In the genomic region with DNA sequence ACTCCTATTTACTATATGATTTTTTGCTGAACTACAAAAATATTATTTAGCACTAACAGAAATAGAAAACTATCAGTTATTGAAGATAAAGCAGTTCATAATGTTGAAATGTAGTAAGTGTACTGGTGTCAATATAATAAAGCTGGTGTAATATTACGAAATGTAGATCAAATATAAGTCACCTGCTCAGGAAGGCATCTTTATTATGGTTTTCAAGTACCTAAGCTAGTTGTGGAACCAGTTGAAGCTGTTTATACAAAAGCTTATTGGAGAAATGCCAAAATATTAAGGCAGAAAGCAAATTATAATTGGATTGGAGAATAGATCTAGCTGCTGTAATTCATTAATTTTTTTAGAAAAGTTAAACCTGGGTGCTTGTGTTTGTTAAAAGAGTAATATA, we compare ENCODE assay signal across 21 cellular contexts.
A peak's percentile ranks its signal among the peaks of the same experiment; 100 is the strongest.
DNase-seq lines count a peak whose midpoint lies in the region; ATAC-seq, FAIRE-seq and TF ChIP-seq lines count a peak whose summit lies in the region.
"Had no signal": no experiment of that assay in that cellular context is flagged by ENCODE, and none has a peak within 500 bp of the region (broad histone marks: within the 10 kb centered on the region; RNA-seq: fewer than 3 reads in every experiment).

No MANE protein-coding gene starts in this region.

- no peak for ATAC-seq in stimulated activated effector memory CD8-positive, alpha-beta T cell treated with anti-CD3 and anti-CD28 coated beads, Interleukin-12 subunit alpha, Interleukin-12 subunit beta, amount 100 ng/mL, for 72 hours
- ATAC-seq in GM19467 (IDR thresholded peaks at IDR 0.05; ENCODE audit: unreplicated experiment), result no peak
- ATAC-seq: activated naive CD4-positive, alpha-beta T cell treated with anti-CD3 and anti-CD28 coated beads, Interleukin-2, amount 50 U/mL, for 72 hours; activated T-cell treated with anti-CD3 and anti-CD28 coated beads, Interleukin-2, amount 50 U/mL, for 72 hours; CD8-positive, alpha-beta T cell; GM23338 had no signal

- no peak for DNase-seq in D721Med (ENCODE audit: insufficient read length, low spot score)
- DNase-seq in NCI-H1105 (lab: John Stamatoyannopoulos, UW), result peak; percentile 94
- peak; percentile 75 for DNase-seq in NCI-H2196 (lab: John Stamatoyannopoulos, UW; ENCODE audit: unreplicated experiment)
- DNase-seq in stimulated activated effector memory CD8-positive, alpha-beta T cell treated with anti-CD3 and anti-CD28 coated beads, Interleukin-12 subunit alpha, Interleukin-12 subunit beta, amount 100 ng/mL, for 72 hours (ENCODE audit: low spot score in 2 of 2), result no peak
- no peak for DNase-seq in KG1 (lab: John Stamatoyannopoulos, UW)
- DNase-seq in kidney tubule cell (ENCODE audit: low spot score), result no peak
- DNase-seq: activated CD4-positive, alpha-beta memory T cell treated with anti-CD3 and anti-CD28 coated beads, Interleukin-2, amount 10 ng/mL, durations not matched to agents 7 days and 5 days; activated T-cell treated with anti-CD3 and anti-CD28 coated beads, Interleukin-2, amount 50 U/mL, for 72 hours; CD8-positive, alpha-beta T cell; naive B cell; NCI-H526 treated with DMSO at 0.1 percent for 48 hours; ovary; sigmoid colon; stomach; T-helper 1 cell; WERI-Rb-1 had no signal

- H3K4me1 Mint-ChIP-seq in stimulated activated effector memory CD8-positive, alpha-beta T cell treated with anti-CD3 and anti-CD28 coated beads, Interleukin-12 subunit alpha, Interleukin-12 subunit beta, amount 100 ng/mL, for 72 hours, result no peaks in the 10 kb centered on the region
- H3K4me1 Mint-ChIP-seq: activated CD4-positive, alpha-beta memory T cell treated with anti-CD3 and anti-CD28 coated beads, Interleukin-2, amount 10 ng/mL, durations not matched to agents 7 days and 5 days; naive B cell had no signal

- H3K9me3 Mint-ChIP-seq in stimulated activated effector memory CD8-positive, alpha-beta T cell treated with anti-CD3 and anti-CD28 coated beads, Interleukin-12 subunit alpha, Interleukin-12 subunit beta, amount 100 ng/mL, for 72 hours, result no peaks in the 10 kb centered on the region
- H3K9me3 Mint-ChIP-seq: activated CD4-positive, alpha-beta memory T cell treated with anti-CD3 and anti-CD28 coated beads, Interleukin-2, amount 10 ng/mL, durations not matched to agents 7 days and 5 days; activated T-cell treated with anti-CD3 and anti-CD28 coated beads, Interleukin-2, amount 50 U/mL, for 72 hours; CD8-positive, alpha-beta T cell; GM23338 had no signal

- TF ChIP-seq CTCF in D721Med (IDR thresholded peaks at IDR 0.05; ENCODE audit: insufficient read depth, missing control alignments), result no peak

- H3K4me3 Mint-ChIP-seq in stimulated activated effector memory CD8-positive, alpha-beta T cell treated with anti-CD3 and anti-CD28 coated beads, Interleukin-12 subunit alpha, Interleukin-12 subunit beta, amount 100 ng/mL, for 72 hours, result no peak overlapping the region
- H3K4me3 Mint-ChIP-seq: activated CD4-positive, alpha-beta memory T cell treated with anti-CD3 and anti-CD28 coated beads, Interleukin-2, amount 10 ng/mL, durations not matched to agents 7 days and 5 days; activated T-cell treated with anti-CD3 and anti-CD28 coated beads, Interleukin-2, amount 50 U/mL, for 72 hours; CD8-positive, alpha-beta T cell; GM23338; naive B cell had no signal

- H3K36me3 Mint-ChIP-seq in stimulated activated effector memory CD8-positive, alpha-beta T cell treated with anti-CD3 and anti-CD28 coated beads, Interleukin-12 subunit alpha, Interleukin-12 subunit beta, amount 100 ng/mL, for 72 hours, result no peaks in the 10 kb centered on the region
- H3K36me3 Mint-ChIP-seq: CD8-positive, alpha-beta T cell; naive B cell had no signal

- FAIRE-seq in D721Med (lab: Jason Lieb, UNC), result peak; percentile 87
- peak; percentile 58 for FAIRE-seq in colon (lab: Jason Lieb, UNC)
- FAIRE-seq: urothelium cell line had no signal

- H3K27ac Mint-ChIP-seq in stimulated activated effector memory CD8-positive, alpha-beta T cell treated with anti-CD3 and anti-CD28 coated beads, Interleukin-12 subunit alpha, Interleukin-12 subunit beta, amount 100 ng/mL, for 72 hours, result no peak overlapping the region
- H3K27ac Mint-ChIP-seq: activated CD4-positive, alpha-beta memory T cell treated with anti-CD3 and anti-CD28 coated beads, Interleukin-2, amount 10 ng/mL, durations not matched to agents 7 days and 5 days; activated naive CD4-positive, alpha-beta T cell treated with anti-CD3 and anti-CD28 coated beads, Interleukin-2, amount 50 U/mL, for 72 hours; activated T-cell treated with anti-CD3 and anti-CD28 coated beads, Interleukin-2, amount 50 U/mL, for 72 hours; CD8-positive, alpha-beta T cell; GM23338; naive B cell had no signal

Comparison
In these comparisons a context has a peak if more than half of its experiments do, and no peak if none do; other contexts are left out.
1. DNase-seq: peak in NCI-H1105 (single experiment) and NCI-H2196 (single experiment); none in D721Med (single experiment), stimulated activated effector memory CD8-positive, alpha-beta T cell treated with anti-CD3 and anti-CD28 coated beads, Interleukin-12 subunit alpha, Interleukin-12 subunit beta, amount 100 ng/mL, for 72 hours (0 of 2), KG1 (single experiment) and kidney tubule cell (single experiment).